8 cellular contexts compared by ENCODE assay signal in the genomic region with DNA sequence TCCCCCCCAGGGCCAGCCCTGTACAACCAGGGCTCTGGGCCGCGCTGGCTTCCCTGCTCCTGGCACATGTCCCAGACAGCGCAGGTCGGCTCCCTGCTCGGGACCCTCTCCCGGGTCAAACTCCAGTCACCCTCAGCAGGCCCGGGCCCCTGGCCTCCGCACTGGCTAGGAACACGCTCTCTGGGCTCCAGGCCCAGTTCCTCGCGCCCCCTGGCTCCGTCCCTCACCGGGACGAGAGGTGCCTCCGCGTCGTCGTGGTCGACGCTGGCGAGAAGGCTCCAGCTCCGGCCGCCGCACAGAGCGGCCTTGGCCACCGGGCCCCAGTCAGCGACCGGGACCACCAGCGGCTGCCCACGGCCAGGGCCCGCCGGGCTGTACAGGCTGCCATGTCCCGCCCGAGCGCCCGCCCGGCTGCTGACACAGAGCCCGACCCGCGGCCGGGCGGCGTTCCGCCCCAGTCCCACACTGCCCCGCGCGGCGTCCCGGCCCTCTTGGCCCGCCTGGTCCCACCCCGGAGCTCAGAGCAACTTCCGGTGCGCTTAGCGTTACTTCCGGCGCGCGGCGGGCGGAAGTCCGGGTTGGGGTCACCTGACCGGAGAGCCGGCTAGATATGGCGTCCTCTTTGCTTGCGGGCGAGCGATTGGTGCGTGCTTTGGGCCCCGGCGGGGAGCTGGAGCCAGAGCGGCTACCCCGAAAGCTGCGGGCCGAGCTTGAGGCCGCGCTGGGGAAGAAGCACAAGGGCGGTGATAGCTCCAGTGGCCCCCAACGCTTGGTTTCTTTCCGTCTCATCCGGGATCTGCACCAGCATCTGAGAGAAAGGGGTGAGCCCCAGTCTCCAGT. TPM values are rescaled to one million over a fixed set of nuclear protein-coding genes. Genes with fewer than 3 reads are reported as not detected.
DNase-seq lines count a peak whose midpoint lies in the region; ATAC-seq, FAIRE-seq and TF ChIP-seq lines count a peak whose summit lies in the region.

A gene with protein sequence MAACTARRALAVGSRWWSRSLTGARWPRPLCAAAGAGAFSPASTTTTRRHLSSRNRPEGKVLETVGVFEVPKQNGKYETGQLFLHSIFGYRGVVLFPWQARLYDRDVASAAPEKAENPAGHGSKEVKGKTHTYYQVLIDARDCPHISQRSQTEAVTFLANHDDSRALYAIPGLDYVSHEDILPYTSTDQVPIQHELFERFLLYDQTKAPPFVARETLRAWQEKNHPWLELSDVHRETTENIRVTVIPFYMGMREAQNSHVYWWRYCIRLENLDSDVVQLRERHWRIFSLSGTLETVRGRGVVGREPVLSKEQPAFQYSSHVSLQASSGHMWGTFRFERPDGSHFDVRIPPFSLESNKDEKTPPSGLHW (minus strand): TSS at position 467 of the 840 bp plus-strand sequence. CDS start 79 bp downstream, at position 388.

- H3K4me3 Mint-ChIP-seq in WTC11 (peak within 1 kb of the TSS; percentile 91), immature natural killer cell (peak within 1 kb of the TSS; percentile 92 to 95 (median 94))

- CTCF ChIA-PET in AG04450 (lab: Charles Lee) (interaction anchor here (1.5 to 1.6 kb wide), 2 partner anchors 10 to 59 kb away, joined by 4 to 7 read pairs; no protein-coding TSS in a partner anchor), WTC11 (lab: Charles Lee) (interaction anchor here (0.7 to 2.5 kb wide), 7 partner anchors 9 to 69 kb away, joined by 3 to 16 read pairs (median 8); a partner anchor contains a TSS)

- H3K27ac Mint-ChIP-seq in WTC11, result peak within 1 kb of the TSS; percentile 98
- peak within 1 kb of the TSS; percentile 88 to 95 (median 95) for H3K27ac Mint-ChIP-seq in immature natural killer cell

- H3K36me3 ChIP-seq in bronchial epithelial cell (ENCODE audit: control insufficient read depth, insufficient read depth, low read length), result peaks cover 22% of the 10 kb centered on the region

- FAIRE-seq in bronchial epithelial cell (lab: Jason Lieb, UNC), result no peak

- H3K9me3 ChIP-seq in AG04450 (ENCODE audit: control insufficient read depth, insufficient read depth, low read length), result no peaks in the 10 kb centered on the region; the same call in 1 of the 2 replicates

- H3K27me3 Mint-ChIP-seq in WTC11 (ENCODE audit: low read depth) (no peaks in the 10 kb centered on the region), immature natural killer cell (ENCODE audit: low read depth in 3 of 3) (peaks cover 0 to 7% (median 5%) of the 10 kb centered on the region in 3 donors)

- TF ChIP-seq CTCF in AG04450 (IDR thresholded peaks at IDR 0.05; ENCODE audit: low read depth, low read length), result no peak
- TF ChIP-seq CTCF in WTC11 (IDR thresholded peaks at IDR 0.05), result no peak
- TF ChIP-seq CTCF in bronchial epithelial cell (IDR thresholded peaks at IDR 0.05; ENCODE audit: insufficient read depth, low read length, severe bottlenecking), result peak; percentile 1

- POLR2A ChIA-PET in AG04450 (lab: Yijun Ruan, JAX), result interaction anchor here (0.6 to 2.3 kb wide), 7 partner anchors 10 to 316 kb away, joined by 3 to 36 read pairs (median 6); a partner anchor contains a TSS
- POLR2A ChIA-PET in WTC11 (lab: Charles Lee), result interaction anchor here (1.0 to 1.6 kb wide), 4 partner anchors 10 to 214 kb away, joined by 3 to 16 read pairs (median 8); a partner anchor contains a TSS

- ATAC-seq in GM18907 (IDR thresholded peaks at IDR 0.05; ENCODE audit: unreplicated experiment) (peak; percentile 95), HG03139 (IDR thresholded peaks at IDR 0.05; ENCODE audit: unreplicated experiment) (peak; percentile 95), WTC11 (peak; percentile 99)

- DNase-seq in AG04450 (ENCODE audit: low read depth, low spot score) (peak; percentile 79), NCI-H226 (peak; percentile 95), WTC11 (ENCODE audit: low spot score) (peak; percentile 95), bronchial epithelial cell (ENCODE audit: low read depth) (peak; percentile 82), immature natural killer cell (peak; percentile 95 to 96 (median 95)), smooth muscle cell of the brain vasculature (ENCODE audit: low read depth, low spot score) (peak; percentile 83)

- no peaks in the 10 kb centered on the region for H3K27me3 ChIP-seq in AG04450 (ENCODE audit: control insufficient read depth, insufficient read depth, low read length)
- H3K27me3 ChIP-seq in bronchial epithelial cell (ENCODE audit: control insufficient read depth, insufficient read depth, low read length), result no peaks in the 10 kb centered on the region

- H3K36me3 Mint-ChIP-seq in WTC11, result peaks cover 45% of the 10 kb centered on the region
- H3K36me3 Mint-ChIP-seq in immature natural killer cell, result peaks cover 3 to 24% (median 8%) of the 10 kb centered on the region in 3 donors

- H3K4me1 Mint-ChIP-seq in WTC11 (peaks cover 13% of the 10 kb centered on the region), immature natural killer cell (peaks cover 25 to 34% of the 10 kb centered on the region in 2 donors)

- no peaks in the 10 kb centered on the region for H3K9me3 Mint-ChIP-seq in WTC11
- H3K9me3 Mint-ChIP-seq in immature natural killer cell, result no peaks in the 10 kb centered on the region

- peak within 1 kb of the TSS; percentile 96 for H3K4me3 ChIP-seq in AG04450 (ENCODE audit: low read depth, low read length)
- H3K4me3 ChIP-seq in bronchial epithelial cell (ENCODE audit: low read depth, low read length), result peak within 1 kb of the TSS; percentile 93

- peak within 1 kb of the TSS; percentile 39 for H3K27ac ChIP-seq in AG04450 (ENCODE audit: low read depth, low read length)

TF ChIP-seq in WTC11, 78 proteins besides CTCF, POLR2A, EP300 and RAD21 (continues in another document):
- peak; percentile 98 for TF ChIP-seq FOXK1 (CRISPR knock-in tag; IDR thresholded peaks at IDR 0.05)
- TF ChIP-seq JUN (CRISPR knock-in tag; IDR thresholded peaks at IDR 0.05), result 0 out of 2 replicates have a peak, but pooled peaks have one; percentile 32
- peak; percentile 66; the same call in 1 of the 2 replicates for TF ChIP-seq SMAD3 (CRISPR knock-in tag; IDR thresholded peaks at IDR 0.05; ENCODE audit: borderline replicate concordance)
- TF ChIP-seq TEAD1 (CRISPR knock-in tag; IDR thresholded peaks at IDR 0.05), result peak; percentile 67; the same call in 1 of the 2 replicates
- TF ChIP-seq TP53 (CRISPR knock-in tag; IDR thresholded peaks at IDR 0.05), result 0 out of 2 replicates have a peak, but pooled peaks have one; percentile 13
- TF ChIP-seq OVOL2 (CRISPR knock-in tag; IDR thresholded peaks at IDR 0.05; ENCODE audit: borderline replicate concordance), result no peak
- TF ChIP-seq, protein P1, sequence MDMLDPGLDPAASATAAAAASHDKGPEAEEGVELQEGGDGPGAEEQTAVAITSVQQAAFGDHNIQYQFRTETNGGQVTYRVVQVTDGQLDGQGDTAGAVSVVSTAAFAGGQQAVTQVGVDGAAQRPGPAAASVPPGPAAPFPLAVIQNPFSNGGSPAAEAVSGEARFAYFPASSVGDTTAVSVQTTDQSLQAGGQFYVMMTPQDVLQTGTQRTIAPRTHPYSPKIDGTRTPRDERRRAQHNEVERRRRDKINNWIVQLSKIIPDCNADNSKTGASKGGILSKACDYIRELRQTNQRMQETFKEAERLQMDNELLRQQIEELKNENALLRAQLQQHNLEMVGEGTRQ (CRISPR knock-in tag; IDR thresholded peaks at IDR 0.05), result peak; percentile 99
- TF ChIP-seq CREB1 (CRISPR knock-in tag; IDR thresholded peaks at IDR 0.05), result 0 out of 2 replicates have a peak, but pooled peaks have one; percentile 52
- 0 out of 2 replicates have a peak, but pooled peaks have one; percentile 25 for TF ChIP-seq ZNF263 (CRISPR knock-in tag; IDR thresholded peaks at IDR 0.05; ENCODE audit: low read depth)
- TF ChIP-seq, protein P2, sequence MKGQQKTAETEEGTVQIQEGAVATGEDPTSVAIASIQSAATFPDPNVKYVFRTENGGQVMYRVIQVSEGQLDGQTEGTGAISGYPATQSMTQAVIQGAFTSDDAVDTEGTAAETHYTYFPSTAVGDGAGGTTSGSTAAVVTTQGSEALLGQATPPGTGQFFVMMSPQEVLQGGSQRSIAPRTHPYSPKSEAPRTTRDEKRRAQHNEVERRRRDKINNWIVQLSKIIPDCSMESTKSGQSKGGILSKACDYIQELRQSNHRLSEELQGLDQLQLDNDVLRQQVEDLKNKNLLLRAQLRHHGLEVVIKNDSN (CRISPR knock-in tag; IDR thresholded peaks at IDR 0.05), result peak; percentile 98
- TF ChIP-seq, protein P3, sequence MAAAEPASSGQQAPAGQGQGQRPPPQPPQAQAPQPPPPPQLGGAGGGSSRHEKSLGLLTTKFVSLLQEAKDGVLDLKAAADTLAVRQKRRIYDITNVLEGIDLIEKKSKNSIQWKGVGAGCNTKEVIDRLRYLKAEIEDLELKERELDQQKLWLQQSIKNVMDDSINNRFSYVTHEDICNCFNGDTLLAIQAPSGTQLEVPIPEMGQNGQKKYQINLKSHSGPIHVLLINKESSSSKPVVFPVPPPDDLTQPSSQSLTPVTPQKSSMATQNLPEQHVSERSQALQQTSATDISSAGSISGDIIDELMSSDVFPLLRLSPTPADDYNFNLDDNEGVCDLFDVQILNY (CRISPR knock-in tag; IDR thresholded peaks at IDR 0.05), result peak; percentile 67; the same call in 1 of the 2 replicates
- peak; percentile 92 for TF ChIP-seq CREM (CRISPR knock-in tag; IDR thresholded peaks at IDR 0.05)
- TF ChIP-seq ATF1 (CRISPR knock-in tag; IDR thresholded peaks at IDR 0.05), result peak; percentile 72
- TF ChIP-seq RELA (CRISPR knock-in tag; IDR thresholded peaks at IDR 0.05; ENCODE audit: borderline replicate concordance), result peak; percentile 24; the same call in 1 of the 2 replicates
- TF ChIP-seq, protein P4, sequence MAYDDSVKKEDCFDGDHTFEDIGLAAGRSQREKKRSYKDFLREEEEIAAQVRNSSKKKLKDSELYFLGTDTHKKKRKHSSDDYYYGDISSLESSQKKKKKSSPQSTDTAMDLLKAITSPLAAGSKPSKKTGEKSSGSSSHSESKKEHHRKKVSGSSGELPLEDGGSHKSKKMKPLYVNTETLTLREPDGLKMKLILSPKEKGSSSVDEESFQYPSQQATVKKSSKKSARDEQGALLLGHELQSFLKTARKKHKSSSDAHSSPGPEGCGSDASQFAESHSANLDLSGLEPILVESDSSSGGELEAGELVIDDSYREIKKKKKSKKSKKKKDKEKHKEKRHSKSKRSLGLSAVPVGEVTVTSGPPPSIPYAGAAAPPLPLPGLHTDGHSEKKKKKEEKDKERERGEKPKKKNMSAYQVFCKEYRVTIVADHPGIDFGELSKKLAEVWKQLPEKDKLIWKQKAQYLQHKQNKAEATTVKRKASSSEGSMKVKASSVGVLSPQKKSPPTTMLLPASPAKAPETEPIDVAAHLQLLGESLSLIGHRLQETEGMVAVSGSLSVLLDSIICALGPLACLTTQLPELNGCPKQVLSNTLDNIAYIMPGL (CRISPR knock-in tag; IDR thresholded peaks at IDR 0.05), result peak; percentile 77; the same call in 1 of the 2 replicates
- no peak for TF ChIP-seq ZNF416 (CRISPR knock-in tag; IDR thresholded peaks at IDR 0.05)
- peak; percentile 95 for TF ChIP-seq GABPB1 (CRISPR knock-in tag; IDR thresholded peaks at IDR 0.05)

RNA-seq across cellular contexts. Expression of the gene that starts here (rescaled TPM):
- polyA plus RNA-seq in AG04450 (2011; rRNA removed) (84.7 and 97.7 TPM in 2 replicates), immature natural killer cell (100 to 1,000 TPM in 1 of 3 donors, 10 to 100 TPM in 2; 79.0 to 134 (median 80.3) TPM)
- polyA minus RNA-seq in AG04450 (2011; rRNA and poly(A)+ RNA removed), result 75.2 and 89.7 TPM in 2 replicates
- total RNA-seq in WTC11 (2021) (79.2 to 85.4 TPM (median 79.7 TPM) in 3 replicates), bronchial epithelial cell (59.8 and 67.5 TPM in 2 replicates)

Comparison
In these comparisons a context has a peak if more than half of its experiments do, and no peak if none do; other contexts are left out.
1. Peak in every context shown above with its lines: DNase-seq, ATAC-seq, H3K4me3 ChIP-seq and H3K27ac ChIP-seq.